Comparison of ENCODE assay signal across 15 cellular contexts in the genomic region with DNA sequence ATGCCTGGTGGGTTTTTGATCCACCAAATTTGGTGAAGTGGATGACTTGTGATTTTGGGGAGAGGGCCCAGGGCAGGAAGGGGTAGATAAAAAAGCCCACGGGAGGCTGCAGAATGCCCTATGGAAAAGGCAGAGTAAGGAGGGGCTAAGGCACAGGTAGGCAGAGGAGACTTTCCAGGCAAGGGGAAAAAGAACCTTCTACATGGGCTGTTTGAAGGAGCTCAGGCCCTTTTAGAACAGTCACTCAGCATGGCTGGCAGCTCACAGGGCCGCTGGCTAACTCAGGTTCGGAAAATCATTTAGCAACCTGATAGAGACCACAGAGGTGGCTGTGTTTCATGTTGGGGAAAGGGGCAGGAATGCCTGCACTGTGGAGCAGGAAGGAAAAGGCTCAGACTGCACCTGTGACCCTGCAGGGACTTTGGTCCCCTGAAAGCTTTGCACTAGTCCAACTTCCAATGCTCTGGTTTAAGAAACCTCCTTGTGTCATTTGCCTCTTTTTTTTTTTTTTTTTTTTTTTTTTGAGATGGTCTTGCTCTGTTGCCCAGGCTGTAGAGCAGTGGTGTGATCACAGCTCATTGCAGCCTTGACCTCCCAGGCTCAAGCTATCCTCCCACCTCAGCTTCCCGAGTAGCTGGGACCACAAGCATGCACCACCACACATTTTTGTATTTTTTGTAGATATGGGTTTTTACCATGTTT.
"Had no signal": no experiment of that assay in that cellular context is flagged by ENCODE, and none has a peak within 500 bp of the region (broad histone marks: within the 10 kb centered on the region; RNA-seq: fewer than 3 reads in every experiment).

No MANE protein-coding gene starts in this region.

- H3K9me3 Mint-ChIP-seq: activated CD8-positive, alpha-beta T cell treated with anti-CD3 and anti-CD28 coated beads for 36 hours; activated naive CD8-positive, alpha-beta T cell treated with anti-CD3 and anti-CD28 coated beads, Interleukin-2, amount 50 U/mL, for 24 hours; activated T-helper 1 cell treated with anti-CD3 and anti-CD28 coated beads, Interleukin-12 subunit alpha, Interleukin-12 subunit beta, Interleukin-2, Interleukin-4 antibody, amounts not matched to agents 30 ng/mL and 10 ng/mL and 1 ng/mL, durations not matched to agents 14 hours and 24 hours and 36 hours; mesothelial cell of epicardium had no signal

- H3K27me3 ChIP-seq: colonic mucosa, heart right ventricle, pancreas, stomach, uterus had no signal

- H3K4me1 Mint-ChIP-seq: activated naive CD8-positive, alpha-beta T cell treated with anti-CD3 and anti-CD28 coated beads, Interleukin-2, amount 50 U/mL, for 24 hours; mesothelial cell of epicardium had no signal

- H3K27ac ChIP-seq: colonic mucosa, heart right ventricle, pancreas, stomach, uterus, WERI-Rb-1 had no signal

- H3K36me3 ChIP-seq: colonic mucosa, heart right ventricle, pancreas, stomach, uterus, WERI-Rb-1 had no signal

- H3K4me3 Mint-ChIP-seq: activated CD8-positive, alpha-beta T cell treated with anti-CD3 and anti-CD28 coated beads for 36 hours; activated naive CD8-positive, alpha-beta T cell treated with anti-CD3 and anti-CD28 coated beads, Interleukin-2, amount 50 U/mL, for 24 hours; activated T-helper 1 cell treated with anti-CD3 and anti-CD28 coated beads, Interleukin-12 subunit alpha, Interleukin-12 subunit beta, Interleukin-2, Interleukin-4 antibody, amounts not matched to agents 30 ng/mL and 10 ng/mL and 1 ng/mL, durations not matched to agents 14 hours and 24 hours and 36 hours; mesothelial cell of epicardium had no signal

- DNase-seq: activated CD4-positive, alpha-beta T cell treated with anti-CD3 and anti-CD28 coated beads for 4 hours; activated CD8-positive, alpha-beta memory T cell treated with anti-CD3 and anti-CD28 coated beads, Interleukin-2, amount 50 U/mL, for 48 hours; activated CD8-positive, alpha-beta T cell treated with anti-CD3 and anti-CD28 coated beads for 36 hours; activated naive CD4-positive, alpha-beta T cell; activated naive CD8-positive, alpha-beta T cell treated with anti-CD3 and anti-CD28 coated beads, Interleukin-2, amount 50 U/mL, for 24 hours; colonic mucosa; effector CD4-positive, alpha-beta T cell; foreskin melanocyte; heart right ventricle; pancreas; stomach; WERI-Rb-1 had no signal

- H3K4me3 ChIP-seq: colonic mucosa, heart right ventricle, pancreas, stomach, uterus had no signal

- ATAC-seq: activated CD8-positive, alpha-beta T cell treated with anti-CD3 and anti-CD28 coated beads for 36 hours; activated naive CD8-positive, alpha-beta T cell treated with anti-CD3 and anti-CD28 coated beads, Interleukin-2, amount 50 U/mL, for 24 hours; heart right ventricle had no signal

- H3K9me3 ChIP-seq: colonic mucosa, heart right ventricle, pancreas, stomach, uterus had no signal

- H3K4me1 ChIP-seq: colonic mucosa, stomach, uterus had no signal

- H3K27me3 Mint-ChIP-seq: activated CD8-positive, alpha-beta T cell treated with anti-CD3 and anti-CD28 coated beads for 36 hours; activated naive CD8-positive, alpha-beta T cell treated with anti-CD3 and anti-CD28 coated beads, Interleukin-2, amount 50 U/mL, for 24 hours had no signal

- H3K36me3 Mint-ChIP-seq: mesothelial cell of epicardium had no signal

- H3K27ac Mint-ChIP-seq: activated CD8-positive, alpha-beta T cell treated with anti-CD3 and anti-CD28 coated beads for 36 hours; activated naive CD8-positive, alpha-beta T cell treated with anti-CD3 and anti-CD28 coated beads, Interleukin-2, amount 50 U/mL, for 24 hours; activated T-helper 1 cell treated with anti-CD3 and anti-CD28 coated beads, Interleukin-12 subunit alpha, Interleukin-12 subunit beta, Interleukin-2, Interleukin-4 antibody, amounts not matched to agents 30 ng/mL and 10 ng/mL and 1 ng/mL, durations not matched to agents 14 hours and 24 hours and 36 hours; mesothelial cell of epicardium had no signal
